In genomic region chr19:19444694-19445155, GRCh38 we compare ENCODE assay signal across 1 cellular context.
TF ChIP-seq lines count a peak whose summit lies in the region.

No MANE protein-coding gene starts in this region.

TF ChIP-seq in GM12878, 131 proteins besides CTCF, POLR2A, EP300 and RAD21 (continued from another document):
- TF ChIP-seq RELB (IDR thresholded peaks at IDR 0.05; ENCODE audit: low read depth) (peak; percentile 50; the same call in 1 of the 2 replicates), E2F4 (IDR thresholded peaks at IDR 0.05; ENCODE audit: low read depth, low read length) (no peak), NR2F1 (conservative IDR thresholded peaks at IDR 0.05) (no peak), POLR2AphosphoS2 (IDR thresholded peaks at IDR 0.05; ENCODE audit: low read depth, low read length) (no peak), IRF4 (IDR thresholded peaks at IDR 0.05; ENCODE audit: low read depth, low read length) (0 out of 2 replicates have a peak, but pooled peaks have one; percentile 28), STAT1 (conservative IDR thresholded peaks at IDR 0.05) (no peak), SIX5 (IDR thresholded peaks at IDR 0.05; ENCODE audit: low read depth, low read length, severe bottlenecking) (no peak), TCF7 (IDR thresholded peaks at IDR 0.05; ENCODE audit: borderline replicate concordance) (no peak), RAD51 (IDR thresholded peaks at IDR 0.05) (no peak), PAX5 (IDR thresholded peaks at IDR 0.05; ENCODE audit: borderline replicate concordance, low read depth, low read length) (0 out of 2 replicates have a peak, but pooled peaks have one; percentile 17)
- TF ChIP-seq, protein P1, sequence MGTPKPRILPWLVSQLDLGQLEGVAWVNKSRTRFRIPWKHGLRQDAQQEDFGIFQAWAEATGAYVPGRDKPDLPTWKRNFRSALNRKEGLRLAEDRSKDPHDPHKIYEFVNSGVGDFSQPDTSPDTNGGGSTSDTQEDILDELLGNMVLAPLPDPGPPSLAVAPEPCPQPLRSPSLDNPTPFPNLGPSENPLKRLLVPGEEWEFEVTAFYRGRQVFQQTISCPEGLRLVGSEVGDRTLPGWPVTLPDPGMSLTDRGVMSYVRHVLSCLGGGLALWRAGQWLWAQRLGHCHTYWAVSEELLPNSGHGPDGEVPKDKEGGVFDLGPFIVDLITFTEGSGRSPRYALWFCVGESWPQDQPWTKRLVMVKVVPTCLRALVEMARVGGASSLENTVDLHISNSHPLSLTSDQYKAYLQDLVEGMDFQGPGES (IDR thresholded peaks at IDR 0.05) = no peak
- TF ChIP-seq, protein P2, sequence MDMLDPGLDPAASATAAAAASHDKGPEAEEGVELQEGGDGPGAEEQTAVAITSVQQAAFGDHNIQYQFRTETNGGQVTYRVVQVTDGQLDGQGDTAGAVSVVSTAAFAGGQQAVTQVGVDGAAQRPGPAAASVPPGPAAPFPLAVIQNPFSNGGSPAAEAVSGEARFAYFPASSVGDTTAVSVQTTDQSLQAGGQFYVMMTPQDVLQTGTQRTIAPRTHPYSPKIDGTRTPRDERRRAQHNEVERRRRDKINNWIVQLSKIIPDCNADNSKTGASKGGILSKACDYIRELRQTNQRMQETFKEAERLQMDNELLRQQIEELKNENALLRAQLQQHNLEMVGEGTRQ (IDR thresholded peaks at IDR 0.05; ENCODE audit: borderline replicate concordance, low read depth, low read length) = no peak
TF ChIP-seq in GM12878: peak in this region for 12.
